26 cellular contexts compared by ENCODE assay signal in genomic region chr2:8107162-8107561, GRCh38.
"Had no signal": no experiment of that assay in that cellular context is flagged by ENCODE, and none has a peak within 500 bp of the region (broad histone marks: within the 10 kb centered on the region; RNA-seq: fewer than 3 reads in every experiment).

No MANE protein-coding gene starts in this region.

- H3K27me3 ChIP-seq: brain microvascular endothelial cell, cardiac muscle cell, SJSA1 had no signal

- H3K4me3 Mint-ChIP-seq: activated B cell treated with CpG ODN at 0.5 μM for 24 hours; activated CD4-positive, alpha-beta memory T cell treated with anti-CD3 and anti-CD28 coated beads, Interleukin-2, amount 10 ng/mL, durations not matched to agents 7 days and 5 days; activated naive CD4-positive, alpha-beta T cell treated with anti-CD3 and anti-CD28 coated beads, Interleukin-2, amount 10 ng/mL, durations not matched to agents 7 days and 5 days; activated naive CD8-positive, alpha-beta T cell treated with anti-CD3 and anti-CD28 coated beads for 36 hours; activated T-cell treated with anti-CD3 and anti-CD28 coated beads, Interleukin-2, amount 50 U/mL, for 72 hours; T-cell had no signal

- H3K27me3 Mint-ChIP-seq: activated CD4-positive, alpha-beta memory T cell treated with anti-CD3 and anti-CD28 coated beads, Interleukin-2, amount 10 ng/mL, durations not matched to agents 7 days and 5 days; T-cell had no signal

- H3K9me3 ChIP-seq: SJSA1 had no signal

- H3K4me1 Mint-ChIP-seq: activated B cell treated with CpG ODN at 0.5 μM for 24 hours; activated naive CD8-positive, alpha-beta T cell treated with anti-CD3 and anti-CD28 coated beads for 36 hours had no signal

- H3K36me3 Mint-ChIP-seq: activated naive CD4-positive, alpha-beta T cell treated with anti-CD3 and anti-CD28 coated beads, Interleukin-2, amount 10 ng/mL, durations not matched to agents 7 days and 5 days; activated naive CD8-positive, alpha-beta T cell treated with anti-CD3 and anti-CD28 coated beads for 36 hours; T-cell had no signal

- H3K9me3 Mint-ChIP-seq: activated B cell treated with CpG ODN at 0.5 μM for 24 hours; activated naive CD4-positive, alpha-beta T cell treated with anti-CD3 and anti-CD28 coated beads, Interleukin-2, amount 10 ng/mL, durations not matched to agents 7 days and 5 days; activated naive CD8-positive, alpha-beta T cell treated with anti-CD3 and anti-CD28 coated beads for 36 hours; activated T-cell treated with anti-CD3 and anti-CD28 coated beads, Interleukin-2, amount 50 U/mL, for 72 hours; T-cell had no signal

- H3K27ac ChIP-seq: brain microvascular endothelial cell, cardiac muscle cell, SJSA1 had no signal

- DNase-seq: activated B cell treated with CpG ODN at 0.5 μM for 24 hours; activated CD4-positive, alpha-beta memory T cell treated with anti-CD3 and anti-CD28 coated beads, Interleukin-2, amount 10 ng/mL, durations not matched to agents 7 days and 5 days; activated CD4-positive, alpha-beta T cell treated with anti-CD3 and anti-CD28 coated beads for 1 hour; activated CD4-positive, alpha-beta T cell treated with anti-CD3 and anti-CD28 coated beads, Interleukin-2, amount 50 U/mL, for 1 hour; activated CD8-positive, alpha-beta memory T cell treated with anti-CD3 and anti-CD28 coated beads, Interleukin-2, amount 50 U/mL, for 4 hours; activated gamma-delta T cell treated with Interleukin-2 at 50 U/mL for 16 hours; activated naive CD4-positive, alpha-beta T cell treated with anti-CD3 and anti-CD28 coated beads, Interleukin-2, amount 10 ng/mL, durations not matched to agents 7 days and 5 days; activated naive CD8-positive, alpha-beta T cell treated with anti-CD3 and anti-CD28 coated beads for 36 hours; activated T-cell treated with anti-CD3 and anti-CD28 coated beads, Interleukin-2, amount 50 U/mL, for 72 hours; brain microvascular endothelial cell; MM.1S; NCI-H1105; NCI-H1436; NCI-H1694 treated with DMSO at 0.1 percent for 48 hours; NCI-H2029 treated with DMSO at 0.1 percent for 48 hours; NCI-H345; NCI-H510A; NCI-H526 treated with DMSO at 0.1 percent for 48 hours; PC-3; SHP77; T-cell; T-helper 2 cell; T1000 had no signal

- H3K27ac Mint-ChIP-seq: activated B cell treated with CpG ODN at 0.5 μM for 24 hours; activated CD4-positive, alpha-beta memory T cell treated with anti-CD3 and anti-CD28 coated beads, Interleukin-2, amount 10 ng/mL, durations not matched to agents 7 days and 5 days; activated naive CD4-positive, alpha-beta T cell treated with anti-CD3 and anti-CD28 coated beads, Interleukin-2, amount 10 ng/mL, durations not matched to agents 7 days and 5 days; activated naive CD8-positive, alpha-beta T cell treated with anti-CD3 and anti-CD28 coated beads for 36 hours; activated T-cell treated with anti-CD3 and anti-CD28 coated beads, Interleukin-2, amount 50 U/mL, for 72 hours; activated T-helper 2 cell treated with anti-CD3 and anti-CD28 coated beads, Interferon-gamma antibody, Interleukin-2, Interleukin-4, amounts not matched to agents 10 μg/mL and 5 μg/mL and 100 μg/mL, durations not matched to agents 14 hours and 24 hours and 36 hours; T-cell had no signal

- H3K36me3 ChIP-seq: brain microvascular endothelial cell, cardiac muscle cell, SJSA1 had no signal

- H3K4me1 ChIP-seq: SJSA1 had no signal

- H3K4me3 ChIP-seq: cardiac muscle cell, SJSA1 had no signal
